8 cellular contexts compared by ENCODE assay signal in the genomic region with DNA sequence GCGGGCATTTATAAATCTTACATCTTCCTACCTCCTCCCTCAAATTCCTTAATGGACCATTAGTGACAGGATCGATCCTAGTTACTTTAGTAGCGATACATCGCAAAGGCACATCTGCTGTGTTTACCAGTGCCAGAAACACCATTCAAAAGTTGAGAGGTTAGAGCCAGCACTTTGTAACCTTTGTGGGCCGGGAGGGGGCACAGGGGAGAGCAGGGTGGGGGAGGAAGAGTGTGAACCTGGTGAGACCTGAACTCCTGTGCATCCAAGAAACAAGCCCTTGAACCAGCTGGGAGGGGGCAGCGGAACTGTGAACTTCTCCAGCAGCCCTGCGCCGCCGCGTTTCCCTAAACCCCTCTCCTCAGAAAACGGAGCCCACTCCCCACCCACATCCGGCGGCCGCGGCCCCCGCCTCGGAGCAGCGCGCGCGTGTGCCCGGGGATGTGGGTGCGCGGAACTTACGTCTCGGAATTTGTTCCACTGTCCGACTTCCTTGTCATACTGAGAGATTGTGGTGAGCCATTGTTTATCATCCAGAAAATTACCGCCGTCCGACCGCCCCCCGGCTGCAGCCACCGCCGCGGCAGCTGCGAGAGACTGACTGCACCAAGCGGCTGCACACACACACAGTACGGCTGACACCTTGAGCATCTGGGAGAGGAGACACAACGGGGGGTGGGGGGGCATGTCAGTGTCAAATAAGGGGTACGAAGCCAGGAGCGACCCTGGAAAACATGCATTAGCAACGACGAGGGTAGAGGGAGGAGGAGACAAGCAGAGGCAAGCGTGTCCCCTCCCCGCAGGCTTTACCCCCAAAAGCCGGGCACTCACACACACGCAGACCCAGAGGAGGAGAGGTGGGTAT.
DNase-seq lines count a peak whose midpoint lies in the region; ATAC-seq lines count a peak whose summit lies in the region.

No MANE protein-coding gene starts in this region.

- no peaks in the 10 kb centered on the region for H3K9me3 Mint-ChIP-seq in stimulated activated memory B cell treated with anti-CD40 and anti-IgM and Interleukin-4, amounts not matched to agents 10 μg/mL and 1 μg/mL and 100 μg/mL, for 72 hours

- no peak overlapping the region for H3K27ac Mint-ChIP-seq in stimulated activated memory B cell treated with anti-CD40 and anti-IgM and Interleukin-4, amounts not matched to agents 10 μg/mL and 1 μg/mL and 100 μg/mL, for 72 hours

- H3K4me3 ChIP-seq in iPS-20b (ENCODE audit: low read length), result peak overlapping the region; percentile 69

- ATAC-seq in HG03469 (IDR thresholded peaks at IDR 0.05; ENCODE audit: unreplicated experiment), result peak; percentile 48
- peak; percentile 42 for ATAC-seq in stimulated activated memory B cell treated with anti-CD40 and anti-IgM and Interleukin-4, amounts not matched to agents 10 μg/mL and 1 μg/mL and 100 μg/mL, for 72 hours

- no peaks in the 10 kb centered on the region for H3K36me3 Mint-ChIP-seq in stimulated activated memory B cell treated with anti-CD40 and anti-IgM and Interleukin-4, amounts not matched to agents 10 μg/mL and 1 μg/mL and 100 μg/mL, for 72 hours

- H3K27me3 ChIP-seq in iPS-20b (ENCODE audit: insufficient read depth, low read length), result peaks cover 58% of the 10 kb centered on the region

- peak; percentile 50 for DNase-seq in DMS53 (lab: John Stamatoyannopoulos, UW)
- no peak for DNase-seq in DMS53 treated with DMSO at 0.1 percent for 48 hours (lab: John Stamatoyannopoulos, UW; ENCODE audit: unreplicated experiment)
- no peak for DNase-seq in activated CD4-positive, alpha-beta T cell treated with anti-CD3 and anti-CD28 coated beads, Interleukin-2, amount 50 U/mL, for 4 hours
- DNase-seq in NCI-H2171 (lab: John Stamatoyannopoulos, UW), result no peak

- H3K4me1 ChIP-seq in iPS-20b (ENCODE audit: insufficient read depth, low read length), result no peaks in the 10 kb centered on the region; the same call in 1 of the 2 replicates

- H3K4me3 Mint-ChIP-seq in stimulated activated memory B cell treated with anti-CD40 and anti-IgM and Interleukin-4, amounts not matched to agents 10 μg/mL and 1 μg/mL and 100 μg/mL, for 72 hours, result peak overlapping the region; percentile 43

- H3K36me3 ChIP-seq in iPS-20b (ENCODE audit: insufficient read depth, low read depth, low read length), result no peaks in the 10 kb centered on the region

- peaks cover 31% of the 10 kb centered on the region for H3K27me3 Mint-ChIP-seq in stimulated activated memory B cell treated with anti-CD40 and anti-IgM and Interleukin-4, amounts not matched to agents 10 μg/mL and 1 μg/mL and 100 μg/mL, for 72 hours

- H3K27ac ChIP-seq in angular gyrus (ENCODE audit: low read depth, low read length), result peak overlapping the region; percentile 95
- no peak overlapping the region for H3K27ac ChIP-seq in iPS-20b (ENCODE audit: low read length)

- peaks cover 13% of the 10 kb centered on the region for H3K4me1 Mint-ChIP-seq in stimulated activated memory B cell treated with anti-CD40 and anti-IgM and Interleukin-4, amounts not matched to agents 10 μg/mL and 1 μg/mL and 100 μg/mL, for 72 hours

- no peaks in the 10 kb centered on the region for H3K9me3 ChIP-seq in iPS-20b (ENCODE audit: insufficient read depth, low read depth, low read length)

- no peak overlapping the region for H3K9ac ChIP-seq in iPS-20b (ENCODE audit: low read depth, low read length)
